2 cellular contexts compared by ENCODE assay signal in genomic region chr22:50035976-50036375, GRCh38.
TF ChIP-seq lines count a peak whose summit lies in the region.

No MANE protein-coding gene starts in this region.

TF ChIP-seq in SK-N-SH, 30 proteins besides CTCF, POLR2A, EP300 and RAD21 (continued from another document):
- TF ChIP-seq PBX3 (IDR thresholded peaks at IDR 0.05) (no peak), SIN3A (IDR thresholded peaks at IDR 0.05; ENCODE audit: borderline replicate concordance, low read depth, low read length) (no peak)
TF ChIP-seq in SK-N-SH: peak in this region for 0.

TF ChIP-seq in SK-N-SH treated with all-trans-retinoic acid at 6 μM for 48 hours, 23 proteins besides CTCF, POLR2A, EP300 and RAD21 (continued from another document):
- no peak for TF ChIP-seq CSRNP3 (CRISPR knock-in tag; IDR thresholded peaks at IDR 0.05)
- no peak for TF ChIP-seq CREB5 (CRISPR knock-in tag; IDR thresholded peaks at IDR 0.05; ENCODE audit: low read depth)
- no peak for TF ChIP-seq PATZ1 (CRISPR knock-in tag; IDR thresholded peaks at IDR 0.05; ENCODE audit: borderline replicate concordance)
